1 cellular context compared by ENCODE assay signal in the genomic region with DNA sequence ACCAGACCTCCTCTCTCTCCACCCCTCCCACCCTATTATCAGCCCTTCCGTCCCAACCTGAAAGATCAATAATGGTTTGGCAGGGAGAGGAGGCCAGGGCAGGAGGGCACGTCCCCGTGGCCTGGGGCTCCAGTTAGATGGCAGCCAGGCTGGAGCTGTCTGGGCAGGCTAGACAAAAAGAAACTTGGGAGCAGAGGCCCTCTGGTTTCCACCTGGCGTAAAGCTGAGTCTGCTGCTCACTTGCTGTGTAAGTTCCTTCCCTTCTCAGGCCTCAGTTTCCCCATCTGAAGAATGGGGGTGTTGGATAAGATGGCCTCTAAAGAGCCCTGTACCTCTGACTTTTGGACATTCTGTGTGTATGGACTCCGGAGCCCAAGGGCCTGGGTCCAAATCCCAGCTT.
TF ChIP-seq lines count a peak whose summit lies in the region.

No MANE protein-coding gene starts in this region.

TF ChIP-seq in liver, 16 proteins besides CTCF, POLR2A, EP300 and RAD21 (continued from another document):
- TF ChIP-seq, protein P1, sequence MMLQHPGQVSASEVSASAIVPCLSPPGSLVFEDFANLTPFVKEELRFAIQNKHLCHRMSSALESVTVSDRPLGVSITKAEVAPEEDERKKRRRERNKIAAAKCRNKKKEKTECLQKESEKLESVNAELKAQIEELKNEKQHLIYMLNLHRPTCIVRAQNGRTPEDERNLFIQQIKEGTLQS (IDR thresholded peaks at IDR 0.05), result no peak
- TF ChIP-seq, protein P2, sequence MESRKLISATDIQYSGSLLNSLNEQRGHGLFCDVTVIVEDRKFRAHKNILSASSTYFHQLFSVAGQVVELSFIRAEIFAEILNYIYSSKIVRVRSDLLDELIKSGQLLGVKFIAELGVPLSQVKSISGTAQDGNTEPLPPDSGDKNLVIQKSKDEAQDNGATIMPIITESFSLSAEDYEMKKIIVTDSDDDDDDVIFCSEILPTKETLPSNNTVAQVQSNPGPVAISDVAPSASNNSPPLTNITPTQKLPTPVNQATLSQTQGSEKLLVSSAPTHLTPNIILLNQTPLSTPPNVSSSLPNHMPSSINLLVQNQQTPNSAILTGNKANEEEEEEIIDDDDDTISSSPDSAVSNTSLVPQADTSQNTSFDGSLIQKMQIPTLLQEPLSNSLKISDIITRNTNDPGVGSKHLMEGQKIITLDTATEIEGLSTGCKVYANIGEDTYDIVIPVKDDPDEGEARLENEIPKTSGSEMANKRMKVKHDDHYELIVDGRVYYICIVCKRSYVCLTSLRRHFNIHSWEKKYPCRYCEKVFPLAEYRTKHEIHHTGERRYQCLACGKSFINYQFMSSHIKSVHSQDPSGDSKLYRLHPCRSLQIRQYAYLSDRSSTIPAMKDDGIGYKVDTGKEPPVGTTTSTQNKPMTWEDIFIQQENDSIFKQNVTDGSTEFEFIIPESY (IDR thresholded peaks at IDR 0.05), result no peak
